In the genomic region with DNA sequence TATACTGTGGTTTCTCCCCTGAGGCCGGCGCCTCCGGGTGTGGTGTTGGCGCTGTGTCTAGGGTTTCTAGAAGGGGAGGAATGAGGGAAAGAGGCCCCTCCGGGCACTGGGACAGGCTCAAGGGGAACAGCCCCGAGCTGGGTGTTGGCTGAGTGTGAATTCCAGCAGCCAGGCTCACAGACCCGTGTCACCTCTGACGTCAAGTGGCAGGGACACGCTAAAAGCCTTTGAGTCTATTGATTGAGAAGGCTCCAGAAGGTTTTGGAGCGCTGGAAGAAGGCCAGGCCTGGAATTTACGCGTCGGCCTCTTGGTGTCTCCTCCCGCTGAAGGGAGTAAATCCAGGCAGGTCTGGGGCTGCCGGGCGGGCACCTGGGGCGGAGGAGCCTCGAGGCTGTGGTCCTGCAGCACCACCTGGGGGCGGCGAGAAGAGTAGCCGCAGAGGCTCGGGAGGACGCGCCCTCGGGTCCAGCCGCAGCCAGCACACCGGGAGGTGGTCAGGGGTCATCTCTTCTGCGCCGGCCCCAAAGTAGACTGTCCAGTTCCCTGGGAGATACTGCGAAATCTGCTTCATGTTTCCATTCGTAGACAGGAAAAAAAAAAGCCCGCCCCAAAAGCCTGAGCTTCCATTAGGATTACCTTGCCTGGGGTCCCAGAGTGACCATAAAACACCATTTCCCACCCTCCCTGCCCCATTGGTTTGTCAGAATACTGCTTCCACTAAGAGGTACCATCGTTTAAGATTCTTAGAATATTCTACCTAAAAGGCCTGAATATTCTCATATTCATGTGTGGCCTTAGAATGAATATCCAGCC, we compare ENCODE assay signal across 8 cellular contexts.
DNase-seq lines count a peak whose midpoint lies in the region; ATAC-seq lines count a peak whose summit lies in the region.

No MANE protein-coding gene starts in this region.

- H3K4me3 Mint-ChIP-seq in CD4-positive, CD25-positive, alpha-beta regulatory T cell, result peak overlapping the region in 3 of 4 donors; percentile 34 to 63 (median 41)
- H3K4me3 Mint-ChIP-seq in activated CD4-positive, alpha-beta memory T cell treated with anti-CD3 and anti-CD28 coated beads for 36 hours, result peak overlapping the region; percentile 18

- ATAC-seq in CD4-positive, CD25-positive, alpha-beta regulatory T cell (ENCODE audit: low read depth in 2 of 2), result peak; percentile 77 to 84
- ATAC-seq in GM19438 (IDR thresholded peaks at IDR 0.05; ENCODE audit: low read depth, unreplicated experiment), result peak; percentile 98
- ATAC-seq in HG03558 (IDR thresholded peaks at IDR 0.05; ENCODE audit: extremely low read depth, unreplicated experiment), result peak; percentile 77

- CTCF ChIA-PET in activated CD4-positive, alpha-beta memory T cell treated with anti-CD3 and anti-CD28 coated beads for 36 hours (lab: Charles Lee), result interaction anchor here (0.6 to 1.7 kb wide), 8 partner anchors 9 to 693 kb away, joined by 3 to 13 read pairs (median 6); no protein-coding TSS in a partner anchor

- H3K27me3 Mint-ChIP-seq in CD4-positive, CD25-positive, alpha-beta regulatory T cell, result no peaks in the 10 kb centered on the region
- H3K27me3 Mint-ChIP-seq in activated CD4-positive, alpha-beta memory T cell treated with anti-CD3 and anti-CD28 coated beads for 36 hours, result peaks cover 6% of the 10 kb centered on the region

- peaks cover 0 to 3% (median 0%) of the 10 kb centered on the region in 7 donors for H3K9me3 Mint-ChIP-seq in CD4-positive, CD25-positive, alpha-beta regulatory T cell
- no peaks in the 10 kb centered on the region for H3K9me3 Mint-ChIP-seq in activated CD4-positive, alpha-beta memory T cell treated with anti-CD3 and anti-CD28 coated beads for 36 hours

- H3K4me1 ChIP-seq in CD4-positive, CD25-positive, alpha-beta regulatory T cell (ENCODE audit: control insufficient read depth, insufficient read depth, low read length, poor library complexity, severe bottlenecking), result peaks cover 5% of the 10 kb centered on the region

- H3K36me3 ChIP-seq in CD4-positive, CD25-positive, alpha-beta regulatory T cell (ENCODE audit: control insufficient read depth, insufficient read depth, low read length), result no peaks in the 10 kb centered on the region

- no peak overlapping the region for H3K27ac Mint-ChIP-seq in CD4-positive, CD25-positive, alpha-beta regulatory T cell
- no peak overlapping the region for H3K27ac Mint-ChIP-seq in activated CD4-positive, alpha-beta memory T cell treated with anti-CD3 and anti-CD28 coated beads for 36 hours

- POLR2A ChIA-PET in activated CD4-positive, alpha-beta memory T cell treated with anti-CD3 and anti-CD28 coated beads for 36 hours (lab: Charles Lee), result no interaction called here

- intact Hi-C loops in activated CD4-positive, alpha-beta memory T cell treated with anti-CD3 and anti-CD28 coated beads for 36 hours (cut with micrococcal nuclease), result loop anchor here (1.0 to 5.0 kb wide), 4 partner anchors 41 to 616 kb away; no protein-coding TSS in a partner anchor

- no peaks in the 10 kb centered on the region for H3K36me3 Mint-ChIP-seq in CD4-positive, CD25-positive, alpha-beta regulatory T cell
- no peaks in the 10 kb centered on the region for H3K36me3 Mint-ChIP-seq in activated CD4-positive, alpha-beta memory T cell treated with anti-CD3 and anti-CD28 coated beads for 36 hours

- H3K4me1 Mint-ChIP-seq in CD4-positive, CD25-positive, alpha-beta regulatory T cell, result no peaks in the 10 kb centered on the region
- no peaks in the 10 kb centered on the region for H3K4me1 Mint-ChIP-seq in activated CD4-positive, alpha-beta memory T cell treated with anti-CD3 and anti-CD28 coated beads for 36 hours (ENCODE audit: low read depth)

- DNase-seq in CD4-positive, CD25-positive, alpha-beta regulatory T cell, result peak; percentile 41 to 77 (median 62)
- DNase-seq in NCI-H69 (lab: John Stamatoyannopoulos, UW) (peak; percentile 98), ecto neural progenitor cell (ENCODE audit: low spot score) (peak; percentile 93), medulla oblongata (ENCODE audit: extremely low spot score) (peak; percentile 80)
- DNase-seq in activated CD4-positive, alpha-beta memory T cell treated with anti-CD3 and anti-CD28 coated beads for 36 hours, result peak; percentile 83
- DNase-seq in stimulated activated CD4-positive, alpha-beta T cell treated with anti-CD3 and anti-CD28 coated beads, TNF-alpha, amount 100 ng/mL, for 24 hours (ENCODE audit: low read depth in 3 of 3), result peak; percentile 46 to 70 (median 56)

- no peaks in the 10 kb centered on the region for H3K27me3 ChIP-seq in CD4-positive, CD25-positive, alpha-beta regulatory T cell (ENCODE audit: control insufficient read depth, insufficient read depth, low read length)

- no peak overlapping the region for H3K27ac ChIP-seq in CD4-positive, CD25-positive, alpha-beta regulatory T cell (ENCODE audit: insufficient read depth, low read length, poor library complexity, severe bottlenecking)

- no peaks in the 10 kb centered on the region for H3K9me3 ChIP-seq in CD4-positive, CD25-positive, alpha-beta regulatory T cell (ENCODE audit: control insufficient read depth in 2 of 2, low read length in 2 of 2)

- H3K4me3 ChIP-seq in CD4-positive, CD25-positive, alpha-beta regulatory T cell (ENCODE audit: low read depth, low read length), result peak overlapping the region; percentile 7
